ENCODE assay signal across 1 cellular context in the genomic region with DNA sequence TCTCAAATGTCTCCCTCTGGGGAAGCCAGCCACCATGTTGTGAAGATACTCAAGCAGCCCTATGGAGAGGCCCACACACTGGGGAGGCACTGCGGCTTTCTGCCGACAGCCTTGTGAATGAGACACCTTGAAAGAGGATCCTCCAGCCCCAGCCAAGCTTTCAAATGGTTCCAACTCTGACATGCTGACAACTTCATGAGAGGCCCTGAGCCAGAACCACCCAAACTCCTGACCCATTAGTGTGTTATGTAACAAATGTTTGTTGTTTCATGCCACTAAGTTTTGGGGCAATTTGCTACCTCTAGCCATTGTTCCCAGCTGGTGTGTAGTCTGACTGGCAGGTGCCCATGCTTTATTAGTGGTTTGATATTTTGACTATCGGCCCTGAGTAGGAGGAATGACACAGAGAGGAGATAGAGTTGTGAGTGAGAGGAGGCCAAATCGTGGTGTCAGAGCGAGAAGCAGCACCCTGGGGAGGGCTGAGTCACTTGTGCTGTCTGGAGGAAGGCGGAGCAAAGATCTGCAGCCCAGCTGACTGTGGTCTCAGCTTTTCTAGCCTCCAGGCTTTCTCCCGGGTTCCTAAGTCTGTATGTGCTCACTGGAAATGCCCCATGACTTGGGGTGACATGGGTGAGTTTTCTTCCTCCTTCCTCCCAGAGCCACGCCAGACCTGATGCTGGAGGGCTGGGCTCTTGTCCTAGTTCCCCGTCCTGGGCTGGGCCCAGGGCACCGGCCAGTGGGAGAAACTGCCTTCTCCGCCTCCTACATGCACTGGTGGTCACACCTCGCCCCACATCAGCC.
A peak's percentile ranks its signal among the peaks of the same experiment; 100 is the strongest.
TF ChIP-seq lines count a peak whose summit lies in the region.

No MANE protein-coding gene starts in this region.

TF ChIP-seq in HEK293, 187 proteins besides CTCF, POLR2A, EP300 and RAD21 (continued from another document):
- no peak for TF ChIP-seq WT1 (tag by site-specific recombination; IDR thresholded peaks at IDR 0.05)
- no peak for TF ChIP-seq ZNF175 (tag by site-specific recombination; IDR thresholded peaks at IDR 0.05)
- TF ChIP-seq ZNF2 (tag by site-specific recombination; IDR thresholded peaks at IDR 0.05), result no peak
- TF ChIP-seq ZNF843 (tag by site-specific recombination; IDR thresholded peaks at IDR 0.05), result no peak
- no peak for TF ChIP-seq ZNF202 (tag by site-specific recombination; IDR thresholded peaks at IDR 0.05; ENCODE audit: borderline replicate concordance)
- TF ChIP-seq, protein P1, sequence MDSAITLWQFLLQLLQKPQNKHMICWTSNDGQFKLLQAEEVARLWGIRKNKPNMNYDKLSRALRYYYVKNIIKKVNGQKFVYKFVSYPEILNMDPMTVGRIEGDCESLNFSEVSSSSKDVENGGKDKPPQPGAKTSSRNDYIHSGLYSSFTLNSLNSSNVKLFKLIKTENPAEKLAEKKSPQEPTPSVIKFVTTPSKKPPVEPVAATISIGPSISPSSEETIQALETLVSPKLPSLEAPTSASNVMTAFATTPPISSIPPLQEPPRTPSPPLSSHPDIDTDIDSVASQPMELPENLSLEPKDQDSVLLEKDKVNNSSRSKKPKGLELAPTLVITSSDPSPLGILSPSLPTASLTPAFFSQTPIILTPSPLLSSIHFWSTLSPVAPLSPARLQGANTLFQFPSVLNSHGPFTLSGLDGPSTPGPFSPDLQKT (IDR thresholded peaks at IDR 0.05; ENCODE audit: borderline replicate concordance, low read depth, low read length), result no peak
- no peak for TF ChIP-seq ZNF610 (tag by site-specific recombination; IDR thresholded peaks at IDR 0.05; ENCODE audit: borderline replicate concordance)
- TF ChIP-seq ZNF660 (tag by site-specific recombination; IDR thresholded peaks at IDR 0.05), result peak; percentile 47; the same call in 1 of the 2 replicates
- TF ChIP-seq ZNF354C (tag by site-specific recombination; IDR thresholded peaks at IDR 0.05; ENCODE audit: borderline replicate concordance, low read depth), result no peak
- TF ChIP-seq ZNF670 (tag by site-specific recombination; IDR thresholded peaks at IDR 0.05; ENCODE audit: low read depth), result no peak
- TF ChIP-seq ZNF223 (tag by site-specific recombination; IDR thresholded peaks at IDR 0.05), result no peak
- TF ChIP-seq GLI4 (tag by site-specific recombination; IDR thresholded peaks at IDR 0.05), result no peak
- 0 out of 2 replicates have a peak, but pooled peaks have one; percentile 15 for TF ChIP-seq ZBTB8A (tag by site-specific recombination; IDR thresholded peaks at IDR 0.05)
- TF ChIP-seq ZNF585B (tag by site-specific recombination; IDR thresholded peaks at IDR 0.05), result no peak
- no peak; the same call in 1 of the 2 replicates for TF ChIP-seq GLIS2 (tag by site-specific recombination; IDR thresholded peaks at IDR 0.05)
- no peak for TF ChIP-seq HOXA7 (CRISPR knock-in tag; IDR thresholded peaks at IDR 0.05; ENCODE audit: borderline replicate concordance)
- TF ChIP-seq ZNF830 (tag by site-specific recombination; IDR thresholded peaks at IDR 0.05; ENCODE audit: low read depth), result no peak
- TF ChIP-seq ZNF529 (tag by site-specific recombination; IDR thresholded peaks at IDR 0.05; ENCODE audit: insufficient replicate concordance), result no peak
- TF ChIP-seq, protein P2, sequence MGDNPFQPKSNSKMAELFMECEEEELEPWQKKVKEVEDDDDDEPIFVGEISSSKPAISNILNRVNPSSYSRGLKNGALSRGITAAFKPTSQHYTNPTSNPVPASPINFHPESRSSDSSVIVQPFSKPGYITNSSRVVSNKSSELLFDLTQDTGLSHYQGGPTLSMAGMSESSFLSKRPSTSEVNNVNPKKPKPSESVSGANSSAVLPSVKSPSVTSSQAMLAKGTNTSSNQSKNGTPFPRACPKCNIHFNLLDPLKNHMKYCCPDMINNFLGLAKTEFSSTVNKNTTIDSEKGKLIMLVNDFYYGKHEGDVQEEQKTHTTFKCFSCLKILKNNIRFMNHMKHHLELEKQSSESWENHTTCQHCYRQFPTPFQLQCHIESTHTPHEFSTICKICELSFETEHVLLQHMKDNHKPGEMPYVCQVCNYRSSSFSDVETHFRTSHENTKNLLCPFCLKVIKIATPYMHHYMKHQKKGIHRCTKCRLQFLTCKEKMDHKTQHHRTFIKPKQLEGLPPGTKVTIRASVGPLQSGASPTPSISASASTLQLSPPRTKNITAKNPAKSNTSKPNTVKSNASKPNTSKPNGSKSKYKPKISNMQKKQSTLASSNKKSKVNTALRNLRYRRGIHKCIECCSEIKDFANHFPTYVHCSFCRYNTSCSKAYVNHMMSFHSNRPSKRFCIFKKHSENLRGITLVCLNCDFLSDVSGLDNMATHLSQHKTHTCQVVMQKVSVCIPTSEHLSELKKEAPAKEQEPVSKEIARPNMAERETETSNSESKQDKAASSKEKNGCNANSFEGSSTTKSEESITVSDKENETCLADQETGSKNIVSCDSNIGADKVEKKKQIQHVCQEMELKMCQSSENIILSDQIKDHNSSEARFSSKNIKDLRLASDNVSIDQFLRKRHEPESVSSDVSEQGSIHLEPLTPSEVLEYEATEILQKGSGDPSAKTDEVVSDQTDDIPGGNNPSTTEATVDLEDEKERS (tag by site-specific recombination; IDR thresholded peaks at IDR 0.05), result no peak
- 0 out of 2 replicates have a peak, but pooled peaks have one; percentile 15 for TF ChIP-seq EGR2 (tag by site-specific recombination; IDR thresholded peaks at IDR 0.05; ENCODE audit: low read depth)
- TF ChIP-seq SCRT2 (tag by site-specific recombination; IDR thresholded peaks at IDR 0.05), result no peak
- TF ChIP-seq ZNF747 (tag by site-specific recombination; IDR thresholded peaks at IDR 0.05), result no peak
- no peak for TF ChIP-seq ZNF768 (tag by site-specific recombination; IDR thresholded peaks at IDR 0.05)
- no peak for TF ChIP-seq ZNF544 (tag by site-specific recombination; IDR thresholded peaks at IDR 0.05)
- no peak for TF ChIP-seq HOXD13 (CRISPR knock-in tag; IDR thresholded peaks at IDR 0.05; ENCODE audit: borderline replicate concordance)
- no peak for TF ChIP-seq ZNF423 (tag by site-specific recombination; IDR thresholded peaks at IDR 0.05)
- TF ChIP-seq ZNF311 (tag by site-specific recombination; IDR thresholded peaks at IDR 0.05; ENCODE audit: borderline replicate concordance), result no peak
- no peak for TF ChIP-seq ZBTB1 (tag by site-specific recombination; IDR thresholded peaks at IDR 0.05)
- no peak for TF ChIP-seq ZNF626 (tag by site-specific recombination; IDR thresholded peaks at IDR 0.05)
- no peak for TF ChIP-seq ZNF785 (tag by site-specific recombination; IDR thresholded peaks at IDR 0.05)
- no peak for TF ChIP-seq ZFP41 (tag by site-specific recombination; IDR thresholded peaks at IDR 0.05; ENCODE audit: borderline replicate concordance)
- no peak for TF ChIP-seq ZNF350 (tag by site-specific recombination; IDR thresholded peaks at IDR 0.05)
- peak; percentile 63; the same call in 1 of the 2 replicates for TF ChIP-seq SP7 (tag by site-specific recombination; IDR thresholded peaks at IDR 0.05)
- TF ChIP-seq, protein P3, sequence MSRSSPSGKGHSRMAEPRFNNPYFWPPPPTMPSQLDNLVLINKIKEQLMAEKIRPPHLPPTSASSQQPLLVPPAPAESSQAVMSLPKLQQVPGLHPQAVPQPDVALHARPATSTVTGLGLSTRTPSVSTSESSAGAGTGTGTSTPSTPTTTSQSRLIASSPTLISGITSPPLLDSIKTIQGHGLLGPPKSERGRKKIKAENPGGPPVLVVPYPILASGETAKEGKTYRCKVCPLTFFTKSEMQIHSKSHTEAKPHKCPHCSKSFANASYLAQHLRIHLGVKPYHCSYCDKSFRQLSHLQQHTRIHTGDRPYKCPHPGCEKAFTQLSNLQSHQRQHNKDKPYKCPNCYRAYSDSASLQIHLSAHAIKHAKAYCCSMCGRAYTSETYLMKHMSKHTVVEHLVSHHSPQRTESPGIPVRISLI (tag by site-specific recombination; IDR thresholded peaks at IDR 0.05), result no peak
- TF ChIP-seq ZNF560 (tag by site-specific recombination; IDR thresholded peaks at IDR 0.05; ENCODE audit: borderline replicate concordance), result no peak
- TF ChIP-seq MEIS1 (CRISPR knock-in tag; IDR thresholded peaks at IDR 0.05; ENCODE audit: borderline replicate concordance), result no peak
- no peak for TF ChIP-seq ZNF548 (tag by site-specific recombination; IDR thresholded peaks at IDR 0.05)
- TF ChIP-seq ZNF132 (tag by site-specific recombination; IDR thresholded peaks at IDR 0.05; ENCODE audit: borderline replicate concordance), result no peak
- TF ChIP-seq ZNF239 (tag by site-specific recombination; IDR thresholded peaks at IDR 0.05), result no peak
- TF ChIP-seq, protein P4, sequence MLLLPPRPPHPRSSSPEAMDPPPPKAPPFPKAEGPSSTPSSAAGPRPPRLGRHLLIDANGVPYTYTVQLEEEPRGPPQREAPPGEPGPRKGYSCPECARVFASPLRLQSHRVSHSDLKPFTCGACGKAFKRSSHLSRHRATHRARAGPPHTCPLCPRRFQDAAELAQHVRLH (tag by site-specific recombination; IDR thresholded peaks at IDR 0.05), result no peak
- 0 out of 2 replicates have a peak, but pooled peaks have one; percentile 7 for TF ChIP-seq SP2 (tag by site-specific recombination; IDR thresholded peaks at IDR 0.05)
- no peak for TF ChIP-seq GFI1B (tag by site-specific recombination; IDR thresholded peaks at IDR 0.05)
- TF ChIP-seq, protein P5, sequence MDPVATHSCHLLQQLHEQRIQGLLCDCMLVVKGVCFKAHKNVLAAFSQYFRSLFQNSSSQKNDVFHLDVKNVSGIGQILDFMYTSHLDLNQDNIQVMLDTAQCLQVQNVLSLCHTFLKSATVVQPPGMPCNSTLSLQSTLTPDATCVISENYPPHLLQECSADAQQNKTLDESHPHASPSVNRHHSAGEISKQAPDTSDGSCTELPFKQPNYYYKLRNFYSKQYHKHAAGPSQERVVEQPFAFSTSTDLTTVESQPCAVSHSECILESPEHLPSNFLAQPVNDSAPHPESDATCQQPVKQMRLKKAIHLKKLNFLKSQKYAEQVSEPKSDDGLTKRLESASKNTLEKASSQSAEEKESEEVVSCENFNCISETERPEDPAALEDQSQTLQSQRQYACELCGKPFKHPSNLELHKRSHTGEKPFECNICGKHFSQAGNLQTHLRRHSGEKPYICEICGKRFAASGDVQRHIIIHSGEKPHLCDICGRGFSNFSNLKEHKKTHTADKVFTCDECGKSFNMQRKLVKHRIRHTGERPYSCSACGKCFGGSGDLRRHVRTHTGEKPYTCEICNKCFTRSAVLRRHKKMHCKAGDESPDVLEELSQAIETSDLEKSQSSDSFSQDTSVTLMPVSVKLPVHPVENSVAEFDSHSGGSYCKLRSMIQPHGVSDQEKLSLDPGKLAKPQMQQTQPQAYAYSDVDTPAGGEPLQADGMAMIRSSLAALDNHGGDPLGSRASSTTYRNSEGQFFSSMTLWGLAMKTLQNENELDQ (tag by site-specific recombination; IDR thresholded peaks at IDR 0.05; ENCODE audit: low read depth), result no peak
- TF ChIP-seq ZNF623 (tag by site-specific recombination; IDR thresholded peaks at IDR 0.05), result no peak
- TF ChIP-seq, protein P6, sequence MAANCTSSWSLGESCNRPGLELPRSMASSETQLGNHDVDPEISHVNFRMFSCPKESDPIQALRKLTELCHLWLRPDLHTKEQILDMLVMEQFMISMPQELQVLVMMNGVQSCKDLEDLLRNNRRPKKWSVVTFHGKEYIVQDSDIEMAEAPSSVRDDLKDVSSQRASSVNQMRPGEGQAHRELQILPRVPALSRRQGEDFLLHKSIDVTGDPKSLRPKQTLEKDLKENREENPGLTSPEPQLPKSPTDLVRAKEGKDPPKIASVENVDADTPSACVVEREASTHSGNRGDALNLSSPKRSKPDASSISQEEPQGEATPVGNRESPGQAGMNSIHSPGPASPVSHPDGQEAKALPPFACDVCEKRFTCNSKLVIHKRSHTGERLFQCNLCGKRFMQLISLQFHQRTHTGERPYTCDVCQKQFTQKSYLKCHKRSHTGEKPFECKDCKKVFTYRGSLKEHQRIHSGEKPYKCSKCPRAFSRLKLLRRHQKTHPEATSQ (tag by site-specific recombination; IDR thresholded peaks at IDR 0.05), result no peak
- TF ChIP-seq, protein P7, sequence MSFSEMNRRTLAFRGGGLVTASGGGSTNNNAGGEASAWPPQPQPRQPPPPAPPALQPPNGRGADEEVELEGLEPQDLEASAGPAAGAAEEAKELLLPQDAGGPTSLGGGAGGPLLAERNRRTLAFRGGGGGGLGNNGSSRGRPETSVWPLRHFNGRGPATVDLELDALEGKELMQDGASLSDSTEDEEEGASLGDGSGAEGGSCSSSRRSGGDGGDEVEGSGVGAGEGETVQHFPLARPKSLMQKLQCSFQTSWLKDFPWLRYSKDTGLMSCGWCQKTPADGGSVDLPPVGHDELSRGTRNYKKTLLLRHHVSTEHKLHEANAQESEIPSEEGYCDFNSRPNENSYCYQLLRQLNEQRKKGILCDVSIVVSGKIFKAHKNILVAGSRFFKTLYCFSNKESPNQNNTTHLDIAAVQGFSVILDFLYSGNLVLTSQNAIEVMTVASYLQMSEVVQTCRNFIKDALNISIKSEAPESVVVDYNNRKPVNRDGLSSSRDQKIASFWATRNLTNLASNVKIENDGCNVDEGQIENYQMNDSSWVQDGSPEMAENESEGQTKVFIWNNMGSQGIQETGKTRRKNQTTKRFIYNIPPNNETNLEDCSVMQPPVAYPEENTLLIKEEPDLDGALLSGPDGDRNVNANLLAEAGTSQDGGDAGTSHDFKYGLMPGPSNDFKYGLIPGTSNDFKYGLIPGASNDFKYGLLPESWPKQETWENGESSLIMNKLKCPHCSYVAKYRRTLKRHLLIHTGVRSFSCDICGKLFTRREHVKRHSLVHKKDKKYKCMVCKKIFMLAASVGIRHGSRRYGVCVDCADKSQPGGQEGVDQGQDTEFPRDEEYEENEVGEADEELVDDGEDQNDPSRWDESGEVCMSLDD (tag by site-specific recombination; IDR thresholded peaks at IDR 0.05), result no peak
- TF ChIP-seq ZNF341 (tag by site-specific recombination; IDR thresholded peaks at IDR 0.05; ENCODE audit: low read depth), result no peak; the same call in none of the 2 replicates
- TF ChIP-seq, protein P8, sequence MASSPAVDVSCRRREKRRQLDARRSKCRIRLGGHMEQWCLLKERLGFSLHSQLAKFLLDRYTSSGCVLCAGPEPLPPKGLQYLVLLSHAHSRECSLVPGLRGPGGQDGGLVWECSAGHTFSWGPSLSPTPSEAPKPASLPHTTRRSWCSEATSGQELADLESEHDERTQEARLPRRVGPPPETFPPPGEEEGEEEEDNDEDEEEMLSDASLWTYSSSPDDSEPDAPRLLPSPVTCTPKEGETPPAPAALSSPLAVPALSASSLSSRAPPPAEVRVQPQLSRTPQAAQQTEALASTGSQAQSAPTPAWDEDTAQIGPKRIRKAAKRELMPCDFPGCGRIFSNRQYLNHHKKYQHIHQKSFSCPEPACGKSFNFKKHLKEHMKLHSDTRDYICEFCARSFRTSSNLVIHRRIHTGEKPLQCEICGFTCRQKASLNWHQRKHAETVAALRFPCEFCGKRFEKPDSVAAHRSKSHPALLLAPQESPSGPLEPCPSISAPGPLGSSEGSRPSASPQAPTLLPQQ (tag by site-specific recombination; IDR thresholded peaks at IDR 0.05), result 0 out of 2 replicates have a peak, but pooled peaks have one; percentile 22
- no peak for TF ChIP-seq SCRT1 (tag by site-specific recombination; IDR thresholded peaks at IDR 0.05; ENCODE audit: borderline replicate concordance)
